Comparison of ENCODE assay signal across 9 cellular contexts in the genomic region with DNA sequence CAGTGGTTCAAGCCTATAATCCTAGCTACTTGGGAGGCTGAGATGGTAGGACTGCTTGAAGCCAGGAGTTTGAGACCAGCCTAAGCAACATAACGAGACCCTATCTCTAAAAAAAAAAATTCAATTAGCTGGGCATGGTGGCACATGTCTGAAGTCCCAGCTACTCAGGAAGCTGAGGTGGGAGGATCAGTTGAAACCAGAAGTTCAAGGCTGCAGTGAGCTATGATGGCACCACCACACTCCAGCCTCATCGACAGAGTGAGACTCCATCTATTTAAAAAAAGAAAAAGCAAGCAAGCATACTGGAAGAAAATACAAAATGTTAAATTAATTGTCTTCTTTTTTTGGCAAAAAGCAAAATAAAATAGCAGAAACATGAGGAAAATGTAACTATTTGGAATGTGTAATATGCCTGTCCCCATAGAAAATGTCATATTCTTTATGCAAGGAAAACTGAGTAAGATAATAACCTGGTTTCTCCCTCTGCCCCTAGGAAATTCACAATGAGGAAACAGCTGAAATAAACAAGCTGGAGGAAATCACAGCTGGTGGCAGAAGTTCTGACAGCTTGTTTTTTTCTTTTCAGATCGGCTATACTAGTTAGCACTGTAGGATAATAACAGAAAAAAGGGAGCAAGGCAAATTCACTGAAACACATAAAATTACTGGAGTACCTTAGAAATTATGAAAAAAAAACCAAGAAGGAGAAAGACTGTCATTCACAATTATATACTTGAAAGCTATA. TPM values are rescaled to one million over a fixed set of nuclear protein-coding genes. Genes with fewer than 3 reads are reported as not detected.
A peak's percentile ranks its signal among the peaks of the same experiment; 100 is the strongest.
DNase-seq lines count a peak whose midpoint lies in the region; ATAC-seq and TF ChIP-seq lines count a peak whose summit lies in the region.
"Had no signal": no experiment of that assay in that cellular context is flagged by ENCODE, and none has a peak within 500 bp of the region (broad histone marks: within the 10 kb centered on the region; RNA-seq: fewer than 3 reads in every experiment).

No MANE protein-coding gene starts in this region.

- H3K27me3 ChIP-seq in OCI-LY1 (ENCODE audit: insufficient read depth, low read length) (no peaks in the 10 kb centered on the region), heart right ventricle (no peaks in the 10 kb centered on the region), rectal smooth muscle tissue (ENCODE audit: control insufficient read depth, insufficient read depth, low read length) (no peaks in the 10 kb centered on the region)

- intact Hi-C loops in heart right ventricle (cut with DNase I): no loop called here

- no peaks in the 10 kb centered on the region for H4K20me1 ChIP-seq in OCI-LY1 (ENCODE audit: insufficient read depth, low read length)

- H3K27ac ChIP-seq in OCI-LY1 (ENCODE audit: low read depth, low read length, poor library complexity, severe bottlenecking) (peak overlapping the region; percentile 8), heart right ventricle (peak overlapping the region in 9 of 10 donors; percentile 0 to 67 (median 47)), rectal smooth muscle tissue (ENCODE audit: low read depth, low read length) (peak overlapping the region; percentile 62)

- H3K79me2 ChIP-seq in OCI-LY1 (ENCODE audit: insufficient read depth, low read length): no peaks in the 10 kb centered on the region

- peaks cover 30% of the 10 kb centered on the region for H3K4me1 ChIP-seq in OCI-LY1 (ENCODE audit: insufficient read depth, low read length, severe bottlenecking)
- peaks cover 16 to 66% (median 46%) of the 10 kb centered on the region in 9 donors for H3K4me1 ChIP-seq in heart right ventricle
- H3K4me1 ChIP-seq in rectal smooth muscle tissue (ENCODE audit: control insufficient read depth, insufficient read depth, low read length): peaks cover 13% of the 10 kb centered on the region

- H3K4me3 ChIP-seq in OCI-LY1 (ENCODE audit: low read depth, low read length, poor library complexity, severe bottlenecking) (no peak overlapping the region), heart right ventricle (peak overlapping the region in 1 of 10 donors; percentile 0), rectal smooth muscle tissue (ENCODE audit: low read length) (no peak overlapping the region)

- no peaks in the 10 kb centered on the region for H3K36me3 ChIP-seq in OCI-LY1 (ENCODE audit: insufficient read depth, low read length)
- peaks cover 0 to 25% (median 0%) of the 10 kb centered on the region in 9 donors for H3K36me3 ChIP-seq in heart right ventricle
- H3K36me3 ChIP-seq in rectal smooth muscle tissue (ENCODE audit: control insufficient read depth, insufficient read depth, low read length): no peaks in the 10 kb centered on the region

- no peaks in the 10 kb centered on the region for H3F3A ChIP-seq in OCI-LY1 (ENCODE audit: insufficient read depth, low read length)

- DNase-seq in heart right ventricle (no peak), NK-92 (lab: John Stamatoyannopoulos, UW; ENCODE audit: unreplicated experiment) (no peak), SHP77 treated with DMSO at 0.1 percent for 48 hours (lab: John Stamatoyannopoulos, UW) (no peak)
- no peak for DNase-seq in stimulated activated CD4-positive, alpha-beta T cell treated with anti-CD3 and anti-CD28 coated beads, Interleukin-4, amount 100 ng/mL, for 24 hours
- DNase-seq: NCI-H1105 treated with DMSO at 0.1 percent for 48 hours, SIG-M5 had no signal

- 37 to 50% methylated on average over 3 of the region's 3 CpGs for WGBS in heart right ventricle, 2 donors

- ATAC-seq in GM19395 (IDR thresholded peaks at IDR 0.05; ENCODE audit: unreplicated experiment) (peak; percentile 46), heart right ventricle (peak in 4 of 8 donors; percentile 29 to 56 (median 50))

- TF ChIP-seq CTCF in OCI-LY1 (IDR thresholded peaks at IDR 0.05; ENCODE audit: low read length): no peak
- TF ChIP-seq CTCF in heart right ventricle (IDR thresholded peaks at IDR 0.05): no peak

- no peak overlapping the region for H2AFZ ChIP-seq in OCI-LY1 (ENCODE audit: low read length)

- H3K9me3 ChIP-seq in OCI-LY1 (ENCODE audit: low read length) (no peaks in the 10 kb centered on the region), heart right ventricle (no peaks in the 10 kb centered on the region)

- no peak overlapping the region for H3K9ac ChIP-seq in OCI-LY1 (ENCODE audit: low read length)
- H3K9ac ChIP-seq in rectal smooth muscle tissue (ENCODE audit: low read length): no peak overlapping the region

- no peak overlapping the region; the same call in 1 of the 2 replicates for H3K4me2 ChIP-seq in OCI-LY1 (ENCODE audit: low read length)

- no peaks in the 10 kb centered on the region for H3K9me2 ChIP-seq in OCI-LY1 (ENCODE audit: low read depth, low read length)

RNA-seq across cellular contexts. Expression of a gene that starts 48.5 kb away (rescaled TPM):
- 10 to 100 TPM; 12.3 to 21.3 (median 17.6) TPM for total RNA-seq in heart right ventricle
- 10 to 100 TPM in 1 of 2 donors, 1 to 10 TPM in 1; 7.1 to 11.9 TPM for polyA plus RNA-seq in heart right ventricle

Comparison
In these comparisons a context has a peak if more than half of its experiments do, and no peak if none do; other contexts are left out.
1. H3K27ac ChIP-seq: peak in every context shown above with its lines; median percentile 62 in rectal smooth muscle tissue; 47 in heart right ventricle; 8 in OCI-LY1.